20 cellular contexts compared by ENCODE assay signal in the genomic region with DNA sequence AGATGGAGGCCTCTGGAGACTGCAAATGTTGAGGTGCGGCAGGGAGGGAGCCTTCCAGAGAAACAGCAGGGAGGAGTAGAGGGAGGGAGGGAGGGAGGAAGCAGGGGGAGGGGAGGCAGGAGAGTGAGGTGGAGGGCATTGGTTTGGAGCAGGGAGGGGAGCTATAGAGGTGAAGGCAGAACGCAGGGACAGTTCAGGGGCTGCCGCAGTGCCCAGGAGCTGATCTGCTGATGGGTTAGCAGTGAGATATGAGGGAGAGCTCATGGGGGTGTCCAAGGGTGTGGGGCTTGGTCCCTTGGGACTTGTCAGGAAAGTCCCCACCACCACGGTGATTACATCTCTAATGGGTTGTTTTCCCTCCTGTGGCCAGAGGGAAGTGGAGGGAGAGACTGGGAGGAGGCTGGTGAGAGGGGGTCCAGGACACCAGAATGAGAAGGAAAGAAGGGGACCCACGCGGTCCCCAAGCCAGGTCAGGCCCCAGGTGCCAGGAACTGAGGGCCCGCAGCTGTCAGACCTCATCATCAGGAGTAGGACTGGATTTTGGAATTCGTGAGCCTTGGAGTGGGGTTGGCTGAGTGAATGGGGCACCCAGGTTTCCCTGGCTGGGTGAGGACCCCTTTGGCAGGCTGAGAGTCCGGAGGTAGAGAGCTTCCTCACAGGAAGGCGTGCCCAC. TPM values are rescaled to one million over a fixed set of nuclear protein-coding genes. Genes with fewer than 3 reads are reported as not detected.
DNase-seq lines count a peak whose midpoint lies in the region; ATAC-seq and TF ChIP-seq lines count a peak whose summit lies in the region.
"Had no signal": no experiment of that assay in that cellular context is flagged by ENCODE, and none has a peak within 500 bp of the region (broad histone marks: within the 10 kb centered on the region; RNA-seq: fewer than 3 reads in every experiment).

No MANE protein-coding gene starts in this region.

- H3K36me3 ChIP-seq in left ventricle myocardium inferior (no peaks in the 10 kb centered on the region), mesendoderm (ENCODE audit: control insufficient read depth, insufficient read depth, low read length) (no peaks in the 10 kb centered on the region), right lobe of liver (no peaks in the 10 kb centered on the region), PC-3 (ENCODE audit: low read depth, low read length) (no peaks in the 10 kb centered on the region)
- H3K36me3 ChIP-seq: gastroesophageal sphincter, suprapubic skin had no signal

- no peak for TF ChIP-seq POLR2A in right lobe of liver (IDR thresholded peaks at IDR 0.05)

- TF ChIP-seq CTCF in left ventricle myocardium inferior (IDR thresholded peaks at IDR 0.05; ENCODE audit: borderline replicate concordance): no peak
- no peak for TF ChIP-seq CTCF in brain (conservative IDR thresholded peaks at IDR 0.05)
- TF ChIP-seq CTCF in mesothelial cell of epicardium (IDR thresholded peaks at IDR 0.05; ENCODE audit: unreplicated experiment): no peak
- no peak for TF ChIP-seq CTCF in right lobe of liver (IDR thresholded peaks at IDR 0.05)
- TF ChIP-seq CTCF in PC-3 (conservative IDR thresholded peaks at IDR 0.05; ENCODE audit: low read depth, low read length): no peak

- H3K4ac ChIP-seq in mesendoderm (ENCODE audit: low read depth, low read length): no peak overlapping the region

- no peak overlapping the region for H2BK15ac ChIP-seq in mesendoderm (replicated peaks; ENCODE audit: low read depth)

- H3K27me3 ChIP-seq in left ventricle myocardium inferior (ENCODE audit: low read depth): peaks cover 54% of the 10 kb centered on the region
- no peaks in the 10 kb centered on the region for H3K27me3 ChIP-seq in right cardiac atrium (ENCODE audit: control insufficient read depth, insufficient read depth)
- no peaks in the 10 kb centered on the region for H3K27me3 ChIP-seq in mesendoderm (ENCODE audit: insufficient read depth, low read length, poor library complexity)
- H3K27me3 ChIP-seq in right lobe of liver: no peaks in the 10 kb centered on the region
- no peaks in the 10 kb centered on the region for H3K27me3 ChIP-seq in PC-3 (ENCODE audit: low read length)

- POLR2A ChIA-PET in PC-3 (lab: Charles Lee; ENCODE audit: unreplicated experiment): no interaction called here

- peak overlapping the region; percentile 1 for H3K56ac ChIP-seq in mesendoderm (ENCODE audit: low read length)

- H3K9me3 Mint-ChIP-seq in brain (peaks cover 0 to 4% (median 0%) of the 10 kb centered on the region in 5 experiments), mesothelial cell of epicardium (no peaks in the 10 kb centered on the region)

- intact Hi-C loops in left ventricle myocardium inferior (cut with micrococcal nuclease) (no loop called here), right cardiac atrium (cut with DNase I) (no loop called here), right lobe of liver (cut with DNase I) (no loop called here), PC-3 (cut with micrococcal nuclease) (no loop called here)

- peak overlapping the region in 1 of 5 experiments; percentile 21 for H3K4me3 Mint-ChIP-seq in brain
- no peak overlapping the region for H3K4me3 Mint-ChIP-seq in mesothelial cell of epicardium
- H3K4me3 Mint-ChIP-seq: activated naive CD8-positive, alpha-beta T cell; T-helper 17 cell had no signal

- no peak overlapping the region for H3K23ac ChIP-seq in mesendoderm (ENCODE audit: low read length)

- no peaks in the 10 kb centered on the region for H3K36me3 Mint-ChIP-seq in brain
- no peaks in the 10 kb centered on the region for H3K36me3 Mint-ChIP-seq in mesothelial cell of epicardium
- H3K36me3 Mint-ChIP-seq: activated naive CD8-positive, alpha-beta T cell had no signal

- H3K27ac ChIP-seq in left ventricle myocardium inferior (replicated peaks) (peak overlapping the region; percentile 79), right cardiac atrium (ENCODE audit: low read length) (no peak overlapping the region), mesendoderm (ENCODE audit: low read depth, low read length) (no peak overlapping the region), right lobe of liver (no peak overlapping the region), PC-3 (ENCODE audit: low read length) (no peak overlapping the region)
- H3K27ac ChIP-seq: gastroesophageal sphincter, RWPE1, suprapubic skin had no signal

- no peaks in the 10 kb centered on the region for H3K79me1 ChIP-seq in mesendoderm (ENCODE audit: low read length)

- H2BK120ac ChIP-seq in mesendoderm (ENCODE audit: low read depth, low read length): no peak overlapping the region

- H4K8ac ChIP-seq in mesendoderm (ENCODE audit: low read depth, low read length): no peak overlapping the region

- H3K4me1 Mint-ChIP-seq in brain (peaks cover 48% of the 10 kb centered on the region), mesothelial cell of epicardium (peaks cover 8% of the 10 kb centered on the region)

- H3K4me2 ChIP-seq in mesendoderm (ENCODE audit: low read length) (no peak overlapping the region), PC-3 (ENCODE audit: low read length) (no peak overlapping the region)

- DNase-seq in left ventricle myocardium inferior (no peak), right cardiac atrium (no peak), mesendoderm (no peak), NCI-H1092 (lab: John Stamatoyannopoulos, UW) (no peak), mesothelial cell of epicardium (ENCODE audit: low spot score in 2 of 2, unreplicated experiment in 2 of 2) (no peak), right lobe of liver (no peak), PC-3 (no peak)
- DNase-seq: ACHN; central memory CD4-positive, alpha-beta T cell; GDM1; NCI-H2081 treated with DMSO at 0.1 percent for 48 hours; NCI-H774; stimulated activated CD4-positive, alpha-beta T cell treated with anti-CD3 and anti-CD28 coated beads, Interleukin-15, amount 100 ng/mL, for 24 hours; T-helper 17 cell had no signal

- no peak overlapping the region for H4K5ac ChIP-seq in mesendoderm (ENCODE audit: low read length)

- no peaks in the 10 kb centered on the region for H3F3A ChIP-seq in PC-3 (ENCODE audit: low read length, unreplicated experiment)

- H3K4me3 ChIP-seq in left ventricle myocardium inferior: no peak overlapping the region
- no peak overlapping the region for H3K4me3 ChIP-seq in right cardiac atrium (ENCODE audit: low read length)
- H3K4me3 ChIP-seq in mesendoderm (ENCODE audit: low read length): no peak overlapping the region
- no peak overlapping the region for H3K4me3 ChIP-seq in right lobe of liver
- no peak overlapping the region for H3K4me3 ChIP-seq in PC-3 (ENCODE audit: low read length)
- H3K4me3 ChIP-seq: gastroesophageal sphincter, suprapubic skin had no signal

- H4K20me1 ChIP-seq in PC-3 (ENCODE audit: low read length): no peaks in the 10 kb centered on the region

- no peak overlapping the region for H2AFZ ChIP-seq in PC-3 (ENCODE audit: low read length)

- H3K27me3 Mint-ChIP-seq in brain: peaks cover 9% of the 10 kb centered on the region
- peaks cover 67% of the 10 kb centered on the region for H3K27me3 Mint-ChIP-seq in mesothelial cell of epicardium (ENCODE audit: low read depth)

- H3K9ac ChIP-seq in mesendoderm (ENCODE audit: low read length): no peak overlapping the region
- no peak overlapping the region for H3K9ac ChIP-seq in PC-3 (ENCODE audit: low read length)

- peaks cover 71% of the 10 kb centered on the region for H3K4me1 ChIP-seq in left ventricle myocardium inferior
- peaks cover 7% of the 10 kb centered on the region for H3K4me1 ChIP-seq in right cardiac atrium (ENCODE audit: control insufficient read depth, insufficient read depth, low read length)
- H3K4me1 ChIP-seq in mesendoderm (ENCODE audit: control insufficient read depth, low read depth, low read length): peaks cover 10% of the 10 kb centered on the region
- H3K4me1 ChIP-seq in right lobe of liver: no peaks in the 10 kb centered on the region
- no peaks in the 10 kb centered on the region for H3K4me1 ChIP-seq in PC-3 (ENCODE audit: insufficient read depth, low read length)
- H3K4me1 ChIP-seq: suprapubic skin had no signal

- H3K9me3 ChIP-seq in left ventricle myocardium inferior (replicated peaks): no peaks in the 10 kb centered on the region
- H3K9me3 ChIP-seq in right cardiac atrium (ENCODE audit: control insufficient read depth, low read length): no peaks in the 10 kb centered on the region
- no peaks in the 10 kb centered on the region for H3K9me3 ChIP-seq in right lobe of liver
- H3K9me3 ChIP-seq in PC-3 (ENCODE audit: low read length): no peaks in the 10 kb centered on the region
- H3K9me3 ChIP-seq: gastroesophageal sphincter, suprapubic skin had no signal

- 51% methylated on average over 10 of the region's 10 CpGs for WGBS in right cardiac atrium
- WGBS in mesendoderm (ENCODE audit: extremely low coverage, insufficient coverage, low lambda C conversion rate): no CpG with 5 or more reads among the region's 10 CpGs
- WGBS in right lobe of liver (ENCODE audit: insufficient coverage, low coverage, low lambda C conversion rate, missing lambda C conversion rate): 49% methylated on average over 5 of the region's 10 CpGs

- CTCF ChIA-PET in PC-3 (lab: Charles Lee): no interaction called here

- no peaks in the 10 kb centered on the region for H3K79me2 ChIP-seq in mesendoderm (ENCODE audit: control insufficient read depth, insufficient read depth, low read length)
- H3K79me2 ChIP-seq in PC-3 (ENCODE audit: low read length): no peaks in the 10 kb centered on the region

- no peak overlapping the region for H2AK5ac ChIP-seq in mesendoderm (ENCODE audit: low read length)

- no peak overlapping the region for H2BK5ac ChIP-seq in mesendoderm (ENCODE audit: low read length)

- no TSS peak for BruUV-seq in PC-3 (replicated peaks; lab: Mats Ljungman, UMichigan)

- no peaks in the 10 kb centered on the region for H3K9me2 ChIP-seq in PC-3 (replicated peaks; ENCODE audit: low read length)

- no peak for ATAC-seq in right cardiac atrium
- no peak for ATAC-seq in right lobe of liver
- no peak for ATAC-seq in PC-3
- ATAC-seq: gastroesophageal sphincter, T-helper 17 cell had no signal

- H3K27ac Mint-ChIP-seq in brain: peak overlapping the region in 4 of 5 experiments; percentile 2 to 85 (median 32)
- no peak overlapping the region for H3K27ac Mint-ChIP-seq in mesothelial cell of epicardium
- H3K27ac Mint-ChIP-seq: activated naive CD8-positive, alpha-beta T cell; T-helper 17 cell had no signal

- no peak overlapping the region for H3K18ac ChIP-seq in mesendoderm (ENCODE audit: low read length)

RNA-seq across cellular contexts. Expression of a gene that starts 11.2 kb away (rescaled TPM):
- 12.9 TPM for total RNA-seq in left ventricle myocardium inferior
- 10 to 100 TPM in 1 of 4 donors, 1 to 10 TPM in 3; 2.3 to 11.3 (median 4.3) TPM for total RNA-seq in right cardiac atrium
- polyA plus RNA-seq in right cardiac atrium: 17.6 TPM
- polyA plus RNA-seq in brain (ENCODE audit: insufficient read depth, low read depth, low replicate concordance): 21.7 TPM
- polyA plus RNA-seq in mesendoderm (2013, experiment 1 of 2): 0.32 TPM
- polyA plus RNA-seq in mesendoderm (2013, experiment 2 of 2): 0.24 TPM
- not detected in 3 replicates for total RNA-seq in mesothelial cell of epicardium
- total RNA-seq in right lobe of liver: under 1 TPM in 3 of 6 experiments, not detected in 3; 0.33 to 0.37 (median 0.35) TPM
- total RNA-seq in PC-3 (2014; rRNA removed): not detected in 2 replicates
- total RNA-seq: kidney epithelial cell, T-helper 17 cell had no signal
